ENCODE assay signal across 8 cellular contexts in the genomic region with DNA sequence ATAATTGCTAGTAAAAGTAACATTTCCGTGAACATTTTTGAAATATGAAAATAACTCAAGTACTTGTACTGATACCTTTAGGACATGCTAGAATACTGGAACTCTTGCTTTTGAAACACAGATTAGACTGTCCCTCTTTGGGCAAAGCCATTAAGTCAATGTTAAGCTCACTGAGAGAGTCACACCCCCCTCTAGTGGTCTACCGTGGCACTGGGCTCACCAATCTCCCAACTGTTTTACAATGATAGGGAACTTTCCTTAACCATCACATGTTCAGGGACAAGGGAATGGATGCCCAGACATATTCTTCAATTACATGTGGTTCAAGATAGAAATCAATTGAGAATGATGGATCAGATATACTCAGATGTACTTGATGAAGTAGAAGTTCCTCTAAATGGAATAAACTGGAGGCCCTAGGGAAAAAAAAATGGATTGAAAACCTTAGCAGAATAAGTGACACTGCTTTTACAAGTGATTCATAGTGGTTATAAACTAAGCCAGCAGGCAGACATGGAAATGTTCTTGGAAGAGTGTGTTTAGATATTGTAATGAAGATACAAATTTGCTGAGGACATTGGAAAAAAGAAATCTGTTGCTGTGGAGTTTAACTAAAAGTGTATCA. TPM values are rescaled to one million over a fixed set of nuclear protein-coding genes. Genes with fewer than 3 reads are reported as not detected.
DNase-seq lines count a peak whose midpoint lies in the region; ATAC-seq and TF ChIP-seq lines count a peak whose summit lies in the region.

No MANE protein-coding gene starts in this region.

- H3K36me3 ChIP-seq in endodermal cell (ENCODE audit: control insufficient read depth, insufficient read depth, low read length): no peaks in the 10 kb centered on the region

- H3K27me3 Mint-ChIP-seq in endodermal cell (ENCODE audit: insufficient read depth): no peaks in the 10 kb centered on the region

- ATAC-seq in GM19463 (IDR thresholded peaks at IDR 0.05; ENCODE audit: unreplicated experiment) (peak; percentile 51), GM18867 (IDR thresholded peaks at IDR 0.05; ENCODE audit: unreplicated experiment) (no peak)

- no peaks in the 10 kb centered on the region for H3K9me3 Mint-ChIP-seq in endodermal cell

- no peak overlapping the region for H3K4me3 Mint-ChIP-seq in endodermal cell

- H3K27ac ChIP-seq in endodermal cell (ENCODE audit: low read depth, low read length): no peak overlapping the region

- H3K9ac ChIP-seq in endodermal cell (ENCODE audit: extremely low read depth, low read length, poor library complexity, severe bottlenecking): no peak overlapping the region

- peaks cover 10% of the 10 kb centered on the region for H3K4me1 Mint-ChIP-seq in endodermal cell

- no peaks in the 10 kb centered on the region for H3K27me3 ChIP-seq in endodermal cell (ENCODE audit: control insufficient read depth, insufficient read depth, low read length, poor library complexity, severe bottlenecking)

- no peak overlapping the region for H3K27ac Mint-ChIP-seq in endodermal cell

- DNase-seq in AG08396 (ENCODE audit: low spot score) (peak; percentile 73), NCI-H774 (lab: John Stamatoyannopoulos, UW) (peak; percentile 17), endodermal cell (peak; percentile 98), midbrain (lab: John Stamatoyannopoulos, UW) (peak; percentile 61)
- DNase-seq in activated CD8-positive, alpha-beta memory T cell treated with anti-CD3 and anti-CD28 coated beads for 24 hours: peak; percentile 83
- DNase-seq in stimulated activated CD8-positive, alpha-beta memory T cell treated with anti-CD3 and anti-CD28 coated beads, Interleukin-4, amount 100 ng/mL, for 24 hours (ENCODE audit: low read depth): peak; percentile 52

- 0% methylated on average over 2 of the region's 2 CpGs; no CpG with 5 or more reads in 1 of the 2 experiments for WGBS in endodermal cell (ENCODE audit: insufficient coverage in 1 of 2, insufficient read length in 1 of 2), 2 experiments

- TF ChIP-seq CTCF in endodermal cell (conservative IDR thresholded peaks at IDR 0.05): peak; percentile 100

- no peak overlapping the region for H3K4me3 ChIP-seq in endodermal cell (ENCODE audit: low read length)

- no peaks in the 10 kb centered on the region for H3K9me3 ChIP-seq in endodermal cell (ENCODE audit: control insufficient read depth, low read length)

- peaks cover 6% of the 10 kb centered on the region for H3K36me3 Mint-ChIP-seq in endodermal cell (ENCODE audit: low read depth)

- no peaks in the 10 kb centered on the region for H3K4me1 ChIP-seq in endodermal cell (ENCODE audit: control insufficient read depth, insufficient read depth, low read length)

RNA-seq across cellular contexts. Expression of gene NANOG, which starts 17.8 kb away (rescaled TPM):
- total RNA-seq in endodermal cell: 10 to 100 TPM in 1 of 2 donors, 1 to 10 TPM in 1; 6.1 to 79.5 TPM
- 12.9 TPM for polyA plus RNA-seq in endodermal cell (2013, experiment 1 of 2)
- 3.3 TPM for polyA plus RNA-seq in endodermal cell (2013, experiment 2 of 2)

RNA-seq across cellular contexts. Expression of gene NANOGNB, which starts 42.0 kb away (rescaled TPM):
- not detected for total RNA-seq in endodermal cell
- not detected for polyA plus RNA-seq in endodermal cell (2013, experiment 1 of 2)
- polyA plus RNA-seq in endodermal cell (2013, experiment 2 of 2): not detected

RNA-seq across cellular contexts. Expression of gene CLEC4C, which starts 59.8 kb away (rescaled TPM):
- total RNA-seq in endodermal cell: not detected
- not detected for polyA plus RNA-seq in endodermal cell (2013, experiment 1 of 2)
- polyA plus RNA-seq in endodermal cell (2013, experiment 2 of 2): not detected

Comparison
In these comparisons a context has a peak if more than half of its experiments do, and no peak if none do; other contexts are left out.
1. DNase-seq: peak in every context shown above with its lines; median percentile 98 in endodermal cell; 83 in activated CD8-positive, alpha-beta memory T cell treated with anti-CD3 and anti-CD28 coated beads for 24 hours; 73 in AG08396; 61 in midbrain; 52 in stimulated activated CD8-positive, alpha-beta memory T cell treated with anti-CD3 and anti-CD28 coated beads, Interleukin-4, amount 100 ng/mL, for 24 hours; 17 in NCI-H774.